8 cellular contexts compared by ENCODE assay signal in the genomic region with DNA sequence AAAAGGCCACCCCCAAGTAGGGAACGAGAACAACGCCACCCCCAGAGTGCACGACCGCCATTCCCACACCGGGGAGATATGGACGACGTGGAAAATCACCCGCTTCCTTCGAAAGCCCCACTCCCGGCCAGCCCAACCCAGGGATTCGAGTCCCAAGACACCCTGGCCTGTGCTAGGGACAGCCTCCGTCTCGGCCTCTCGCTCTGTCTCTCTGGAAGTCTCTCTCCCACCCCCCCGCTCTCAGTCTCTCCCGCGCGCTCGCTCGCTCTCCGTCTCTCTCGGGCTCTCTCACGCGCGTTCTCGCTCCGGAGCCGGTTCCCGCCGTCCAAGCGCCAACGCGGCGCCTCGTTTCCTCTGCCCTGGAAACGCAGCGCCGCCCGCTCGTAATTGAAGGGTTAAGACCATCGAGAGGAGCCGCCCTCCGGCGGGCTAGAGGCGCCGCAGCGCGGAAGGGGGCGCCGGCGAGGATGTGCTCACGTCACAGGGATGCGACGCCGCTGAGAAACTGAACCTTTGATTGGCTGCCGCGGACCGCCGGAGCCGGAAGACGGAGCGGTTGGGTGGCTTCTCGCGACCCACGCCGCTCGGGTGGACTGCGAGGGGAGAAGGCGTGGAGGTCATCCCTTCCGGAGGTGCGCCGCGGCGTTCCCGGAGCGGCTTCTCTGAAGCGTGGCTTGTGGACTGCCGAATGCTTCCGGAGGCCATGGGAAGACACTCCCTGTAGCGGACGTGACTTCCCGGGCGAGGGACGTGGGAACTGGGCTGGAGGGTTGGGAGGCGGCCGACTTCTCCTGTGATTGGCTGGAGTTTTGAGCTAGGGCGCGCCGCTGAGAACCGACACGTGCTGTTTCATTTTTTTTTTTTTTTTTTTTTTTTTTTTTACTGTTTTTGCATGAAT. TPM values are rescaled to one million over a fixed set of nuclear protein-coding genes. Genes with fewer than 3 reads are reported as not detected.
DNase-seq lines count a peak whose midpoint lies in the region; ATAC-seq and TF ChIP-seq lines count a peak whose summit lies in the region.
"Not testable (repeated sequence)": the region's sequence is repeated elsewhere in the genome, so short reads cannot be mapped to it uniquely, and the experiment has no call there.

A gene with protein sequence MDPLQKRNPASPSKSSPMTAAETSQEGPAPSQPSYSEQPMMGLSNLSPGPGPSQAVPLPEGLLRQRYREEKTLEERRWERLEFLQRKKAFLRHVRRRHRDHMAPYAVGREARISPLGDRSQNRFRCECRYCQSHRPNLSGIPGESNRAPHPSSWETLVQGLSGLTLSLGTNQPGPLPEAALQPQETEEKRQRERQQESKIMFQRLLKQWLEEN (minus strand): TSS at position 406 of the 898 bp plus-strand sequence. CDS start 9,930 bp downstream, outside the sequence.

- H3K4me3 ChIP-seq in thoracic aorta: not testable (repeated sequence)

- H3K4me3 Mint-ChIP-seq in activated CD8-positive, alpha-beta memory T cell treated with anti-CD3 and anti-CD28 coated beads, Interleukin-2, amount 10 ng/mL, durations not matched to agents 7 days and 5 days: not testable (repeated sequence)

- CTCF ChIA-PET in activated CD8-positive, alpha-beta memory T cell treated with anti-CD3 and anti-CD28 coated beads, Interleukin-2, amount 10 ng/mL, durations not matched to agents 7 days and 5 days (lab: Charles Lee): not testable (repeated sequence)

- H3K27ac ChIP-seq in thoracic aorta: not testable (repeated sequence)

- TF ChIP-seq CTCF in thoracic aorta (IDR thresholded peaks at IDR 0.05): not testable (repeated sequence)

- not testable (repeated sequence) for H3K36me3 ChIP-seq in thoracic aorta

- not testable (repeated sequence) for H3K4me1 Mint-ChIP-seq in activated CD8-positive, alpha-beta memory T cell treated with anti-CD3 and anti-CD28 coated beads, Interleukin-2, amount 10 ng/mL, durations not matched to agents 7 days and 5 days

- H3K27ac Mint-ChIP-seq in activated CD8-positive, alpha-beta memory T cell treated with anti-CD3 and anti-CD28 coated beads, Interleukin-2, amount 10 ng/mL, durations not matched to agents 7 days and 5 days: not testable (repeated sequence)

- not testable (repeated sequence) for H3K36me3 Mint-ChIP-seq in activated CD8-positive, alpha-beta memory T cell treated with anti-CD3 and anti-CD28 coated beads, Interleukin-2, amount 10 ng/mL, durations not matched to agents 7 days and 5 days

- not testable (repeated sequence) for H3K27me3 Mint-ChIP-seq in activated CD8-positive, alpha-beta memory T cell treated with anti-CD3 and anti-CD28 coated beads, Interleukin-2, amount 10 ng/mL, durations not matched to agents 7 days and 5 days

- ATAC-seq in GM18498 (IDR thresholded peaks at IDR 0.05; ENCODE audit: unreplicated experiment): peak; percentile 88
- ATAC-seq in GM19468 (IDR thresholded peaks at IDR 0.05; ENCODE audit: extremely low read depth, unreplicated experiment): peak; percentile 55
- ATAC-seq in HG02870 (IDR thresholded peaks at IDR 0.05; ENCODE audit: unreplicated experiment): peak; percentile 80
- ATAC-seq in HG03521 (IDR thresholded peaks at IDR 0.05; ENCODE audit: unreplicated experiment): peak; percentile 81
- ATAC-seq in activated CD8-positive, alpha-beta memory T cell treated with anti-CD3 and anti-CD28 coated beads, Interleukin-2, amount 10 ng/mL, durations not matched to agents 7 days and 5 days: peak; percentile 90
- ATAC-seq in esophagus mucosa: peak; percentile 94
- ATAC-seq in thoracic aorta (ENCODE audit: insufficient number of reproducible peaks, low FRiP score, low read depth): peak; percentile 89

- not testable (repeated sequence) for H3K27me3 ChIP-seq in thoracic aorta (replicated peaks; ENCODE audit: insufficient read depth)

- not testable (repeated sequence) for H3K4me1 ChIP-seq in thoracic aorta (ENCODE audit: control insufficient read depth in 1 of 2, low read depth in 2 of 2)

- H3K9me3 Mint-ChIP-seq in activated CD8-positive, alpha-beta memory T cell treated with anti-CD3 and anti-CD28 coated beads, Interleukin-2, amount 10 ng/mL, durations not matched to agents 7 days and 5 days (ENCODE audit: low read depth): not testable (repeated sequence)

- not testable (repeated sequence) for DNase-seq in activated CD8-positive, alpha-beta memory T cell treated with anti-CD3 and anti-CD28 coated beads, Interleukin-2, amount 10 ng/mL, durations not matched to agents 7 days and 5 days; myocyte (ENCODE audit: low read depth); thoracic aorta (ENCODE audit: low spot score)

- not testable (repeated sequence) for H3K9me3 ChIP-seq in thoracic aorta

RNA-seq across cellular contexts. Expression of the gene that starts here (rescaled TPM):
- total RNA-seq in activated CD8-positive, alpha-beta memory T cell treated with anti-CD3 and anti-CD28 coated beads, Interleukin-2, amount 10 ng/mL, durations not matched to agents 7 days and 5 days: 10 to 100 TPM; 22.6 to 25.1 TPM
- total RNA-seq in esophagus mucosa (6.8 TPM), myocyte (16.7 and 30.5 TPM in 2 replicates), thoracic aorta (10 to 100 TPM; 44.3 to 55.7 TPM)
- 42.2 TPM for polyA plus RNA-seq in myocyte (2012)
